ENCODE assay signal across 12 cellular contexts in genomic region chr19:3605770-3606169, GRCh38. TPM values are rescaled to one million over a fixed set of nuclear protein-coding genes. Genes with fewer than 3 reads are reported as not detected.
A peak's percentile ranks its signal among the peaks of the same experiment; 100 is the strongest.
DNase-seq lines count a peak whose midpoint lies in the region; ATAC-seq and TF ChIP-seq lines count a peak whose summit lies in the region.
"Had no signal": no experiment of that assay in that cellular context is flagged by ENCODE, and none has a peak within 500 bp of the region (broad histone marks: within the 10 kb centered on the region; RNA-seq: fewer than 3 reads in every experiment).

No MANE protein-coding gene starts in this region.

- H3K27me3 Mint-ChIP-seq in nephron progenitor cell (ENCODE audit: low read depth, poor library complexity) = peaks cover 7% of the 10 kb centered on the region
- H3K27me3 Mint-ChIP-seq: T-cell had no signal

- H3K4me3 Mint-ChIP-seq in nephron progenitor cell = no peak overlapping the region
- H3K4me3 Mint-ChIP-seq: T-cell had no signal

- BruUV-seq in Panc1 (replicated peaks; lab: Mats Ljungman, UMichigan) = no TSS peak

- H3K9ac ChIP-seq in skeletal muscle tissue (ENCODE audit: low read depth in 1 of 3, low read length in 3 of 3) = peak overlapping the region in 1 of 3 donors; percentile 54

- POLR2A ChIA-PET in Panc1 (lab: Charles Lee) = no interaction called here

- intact Hi-C loops in Panc1 (cut with micrococcal nuclease; ENCODE audit: unreplicated experiment) = no loop called here

- CTCF ChIA-PET in Panc1 (lab: Charles Lee) = no interaction called here

- no peak overlapping the region for H3K27ac Mint-ChIP-seq in nephron progenitor cell
- H3K27ac Mint-ChIP-seq: T-cell had no signal

- H3K4me3 ChIP-seq in Panc1 (ENCODE audit: low read depth in 2 of 2, low read length in 2 of 2) (peak overlapping the region; percentile 44 to 62), fibroblast of villous mesenchyme (ENCODE audit: low read depth, low read length) (peak overlapping the region; percentile 64), skeletal muscle tissue (ENCODE audit: low read length in 3 of 3) (peak overlapping the region in 2 of 3 donors; percentile 46 to 47)

- ATAC-seq in Panc1 = no peak
- no peak for ATAC-seq in GM19467 (IDR thresholded peaks at IDR 0.05; ENCODE audit: unreplicated experiment)

- H3K4me1 Mint-ChIP-seq in nephron progenitor cell = peaks cover 24% of the 10 kb centered on the region

- peaks cover 5% of the 10 kb centered on the region for H3K36me3 Mint-ChIP-seq in nephron progenitor cell (ENCODE audit: low read depth)
- H3K36me3 Mint-ChIP-seq: T-cell had no signal

- H3K4me1 ChIP-seq in Panc1 (ENCODE audit: control insufficient read depth, insufficient read depth, low read length) (peaks cover 39% of the 10 kb centered on the region), skeletal muscle tissue (ENCODE audit: control insufficient read depth in 3 of 3, insufficient read depth in 3 of 3, low read length in 3 of 3) (peaks cover 10 to 44% (median 37%) of the 10 kb centered on the region in 3 donors)

- no peaks in the 10 kb centered on the region for H3K9me3 Mint-ChIP-seq in nephron progenitor cell
- H3K9me3 Mint-ChIP-seq: T-cell had no signal

- no peaks in the 10 kb centered on the region for H3K27me3 ChIP-seq in Panc1 (ENCODE audit: control insufficient read depth, insufficient read depth, low read length)
- peaks cover 20 to 38% (median 36%) of the 10 kb centered on the region in 3 donors for H3K27me3 ChIP-seq in skeletal muscle tissue (ENCODE audit: control insufficient read depth in 3 of 3, insufficient read depth in 3 of 3, low read length in 3 of 3)

- H3K9me3 ChIP-seq in Panc1 (ENCODE audit: control insufficient read depth, insufficient read depth, low read depth, low read length) (no peaks in the 10 kb centered on the region), skeletal muscle tissue (ENCODE audit: control insufficient read depth in 3 of 3, low read length in 3 of 3) (no peaks in the 10 kb centered on the region)

- DNase-seq in COLO668 (lab: John Stamatoyannopoulos, UW; ENCODE audit: unreplicated experiment) = peak; percentile 36
- no peak for DNase-seq in Panc1 (ENCODE audit: low read depth, low spot score)
- DNase-seq in fibroblast of villous mesenchyme (ENCODE audit: low read depth) = no peak
- no peak for DNase-seq in activated T-cell treated with anti-CD3 and anti-CD28 coated beads for 4 hours
- no peak for DNase-seq in nephron progenitor cell
- DNase-seq in NCI-H82 treated with DMSO at 0.1 percent for 48 hours (lab: John Stamatoyannopoulos, UW; ENCODE audit: unreplicated experiment) = no peak
- DNase-seq: glutamatergic neuron; NCI-H526 treated with DMSO at 0.1 percent for 48 hours; stimulated activated CD4-positive, alpha-beta T cell treated with anti-CD3 and anti-CD28 coated beads, Interleukin-4, amount 100 ng/mL, for 24 hours had no signal

- no peaks in the 10 kb centered on the region for H3K36me3 ChIP-seq in Panc1 (ENCODE audit: control insufficient read depth, insufficient read depth, low read length)
- H3K36me3 ChIP-seq in skeletal muscle tissue (ENCODE audit: control insufficient read depth in 3 of 3, insufficient read depth in 3 of 3, low read length in 3 of 3) = peaks cover 0 to 2% (median 1%) of the 10 kb centered on the region in 3 donors

- in situ Hi-C loops in Panc1 (cut with HindIII; ENCODE audit: low pct_unique_long_range_greater_than_20kb, low sequenced_read_pairs) = no loop called here

- H3K27ac ChIP-seq in Panc1 (ENCODE audit: low read length) = no peak overlapping the region
- no peak overlapping the region for H3K27ac ChIP-seq in skeletal muscle tissue (ENCODE audit: low read depth, low read length)

- no peak for TF ChIP-seq CTCF in Panc1 (IDR thresholded peaks at IDR 0.05)
- no peak for TF ChIP-seq CTCF in fibroblast of villous mesenchyme (IDR thresholded peaks at IDR 0.05; ENCODE audit: insufficient read depth, low read depth, low read length)
- TF ChIP-seq CTCF in nephron progenitor cell (IDR thresholded peaks at IDR 0.05) = no peak

RNA-seq across cellular contexts. Expression of gene TBXA2R, which starts 0.9 kb away (rescaled TPM):
- total RNA-seq in Panc1 (2021; ENCODE audit: unreplicated experiment) (5.2 TPM), fibroblast of villous mesenchyme (4.3 and 4.8 TPM in 2 replicates), skeletal muscle tissue (under 0.01 TPM)
- polyA plus RNA-seq in Panc1 (2012; ENCODE audit: insufficient read length) = 7.1 TPM

RNA-seq across cellular contexts. Expression of gene GIPC3, which starts 20.5 kb away (rescaled TPM):
- total RNA-seq in Panc1 (2021; ENCODE audit: unreplicated experiment) (0.92 TPM), fibroblast of villous mesenchyme (0.32 and 0.43 TPM in 2 replicates), skeletal muscle tissue (not detected)
- 1.3 TPM for polyA plus RNA-seq in Panc1 (2012; ENCODE audit: insufficient read length)

RNA-seq across cellular contexts. Expression of gene CACTIN, which starts 20.8 kb away (rescaled TPM):
- total RNA-seq in Panc1 (2021; ENCODE audit: unreplicated experiment) = 25.2 TPM
- polyA plus RNA-seq in Panc1 (2012; ENCODE audit: insufficient read length) = 30.4 TPM
- 17.7 and 24.8 TPM in 2 replicates for total RNA-seq in fibroblast of villous mesenchyme
- 12.5 TPM for total RNA-seq in skeletal muscle tissue

RNA-seq across cellular contexts. Expression of gene HMG20B, which starts 33.0 kb away (rescaled TPM):
- total RNA-seq in Panc1 (2021; ENCODE audit: unreplicated experiment) = 74.7 TPM
- 113 TPM for polyA plus RNA-seq in Panc1 (2012; ENCODE audit: insufficient read length)
- 72.5 and 124 TPM in 2 replicates for total RNA-seq in fibroblast of villous mesenchyme
- total RNA-seq in skeletal muscle tissue = 28.7 TPM

RNA-seq across cellular contexts. Expression of gene MFSD12, which starts 48.4 kb away (rescaled TPM):
- total RNA-seq in Panc1 (2021; ENCODE audit: unreplicated experiment) = 98.8 TPM
- 140 TPM for polyA plus RNA-seq in Panc1 (2012; ENCODE audit: insufficient read length)
- total RNA-seq in fibroblast of villous mesenchyme = 137 and 139 TPM in 2 replicates
- 18.8 TPM for total RNA-seq in skeletal muscle tissue
